Comparison of ENCODE assay signal across 8 cellular contexts in genomic region chr2:150610670-150611279, GRCh38.
DNase-seq lines count a peak whose midpoint lies in the region; ATAC-seq and TF ChIP-seq lines count a peak whose summit lies in the region.

No MANE protein-coding gene starts in this region.

- no peaks in the 10 kb centered on the region for H3K36me3 ChIP-seq in hepatocyte (replicated peaks; ENCODE audit: insufficient read depth, low read depth)
- no peaks in the 10 kb centered on the region for H3K36me3 ChIP-seq in CD8-positive, alpha-beta memory T cell (ENCODE audit: insufficient read depth, low read length)

- CTCF ChIA-PET in CD8-positive, alpha-beta memory T cell (lab: Charles Lee): no interaction called here

- H3K4me3 Mint-ChIP-seq in CD8-positive, alpha-beta memory T cell: no peak overlapping the region

- no peaks in the 10 kb centered on the region for H3K4me1 Mint-ChIP-seq in CD8-positive, alpha-beta memory T cell

- no peaks in the 10 kb centered on the region for H3K27me3 Mint-ChIP-seq in CD8-positive, alpha-beta memory T cell

- DNase-seq in RKO (ENCODE audit: low spot score) (peak; percentile 23), hepatocyte (ENCODE audit: low spot score) (peak; percentile 65), T-helper 1 cell (no peak), superior temporal gyrus (ENCODE audit: extremely low spot score) (no peak), globus pallidus (ENCODE audit: low spot score) (no peak)
- no peak for DNase-seq in CD8-positive, alpha-beta memory T cell

- H3K27ac Mint-ChIP-seq in CD8-positive, alpha-beta memory T cell: no peak overlapping the region

- H4K20me1 ChIP-seq in hepatocyte (ENCODE audit: insufficient read depth, poor library complexity, severe bottlenecking): no peaks in the 10 kb centered on the region

- H2AFZ ChIP-seq in hepatocyte: no peak overlapping the region

- H3K9me3 ChIP-seq in hepatocyte (ENCODE audit: low read depth): no peaks in the 10 kb centered on the region
- no peaks in the 10 kb centered on the region for H3K9me3 ChIP-seq in CD8-positive, alpha-beta memory T cell (ENCODE audit: low read length)

- peaks cover 20% of the 10 kb centered on the region for H3K4me1 ChIP-seq in hepatocyte (ENCODE audit: insufficient read depth)
- H3K4me1 ChIP-seq in CD8-positive, alpha-beta memory T cell (ENCODE audit: insufficient read depth, low read length): no peaks in the 10 kb centered on the region

- no peak overlapping the region for H3K4me2 ChIP-seq in hepatocyte

- H3K9me3 Mint-ChIP-seq in CD8-positive, alpha-beta memory T cell: no peaks in the 10 kb centered on the region

- H3K4me3 ChIP-seq in hepatocyte: no peak overlapping the region
- H3K4me3 ChIP-seq in CD8-positive, alpha-beta memory T cell (ENCODE audit: low read length): no peak overlapping the region

- ATAC-seq in HG02571 (IDR thresholded peaks at IDR 0.05; ENCODE audit: unreplicated experiment): peak; percentile 59

- H3K36me3 Mint-ChIP-seq in CD8-positive, alpha-beta memory T cell: no peaks in the 10 kb centered on the region

- H3K27me3 ChIP-seq in hepatocyte: no peaks in the 10 kb centered on the region
- H3K27me3 ChIP-seq in CD8-positive, alpha-beta memory T cell (ENCODE audit: insufficient read depth, low read length, poor library complexity, severe bottlenecking): no peaks in the 10 kb centered on the region

- H3K79me2 ChIP-seq in hepatocyte: no peaks in the 10 kb centered on the region

- H3K27ac ChIP-seq in hepatocyte: no peak overlapping the region
- no peak overlapping the region for H3K27ac ChIP-seq in CD8-positive, alpha-beta memory T cell (ENCODE audit: low read depth, low read length)

- POLR2A ChIA-PET in CD8-positive, alpha-beta memory T cell (lab: Charles Lee): no interaction called here

- peak; percentile 56 for TF ChIP-seq CTCF in GM12872 (IDR thresholded peaks at IDR 0.05; ENCODE audit: insufficient read depth, low read depth, low read length)
- peak; percentile 56 for TF ChIP-seq CTCF in hepatocyte (IDR thresholded peaks at IDR 0.05; ENCODE audit: poor library complexity)

- 50% methylated on average over 6 of the region's 6 CpGs for whole genome bisulfite sequencing in hepatocyte (ENCODE audit: low lambda C conversion rate, missing lambda C conversion rate)

- H3K9me2 ChIP-seq in hepatocyte (replicated peaks; ENCODE audit: insufficient read depth): no peaks in the 10 kb centered on the region

Comparison
In these comparisons a context has a peak if more than half of its experiments do, and no peak if none do; other contexts are left out.
1. DNase-seq: peak in RKO (single experiment) and hepatocyte (single experiment); none in T-helper 1 cell (0 of 5), CD8-positive, alpha-beta memory T cell (0 of 5), superior temporal gyrus (single experiment) and globus pallidus (single experiment).